10 cellular contexts compared by ENCODE assay signal in the genomic region with DNA sequence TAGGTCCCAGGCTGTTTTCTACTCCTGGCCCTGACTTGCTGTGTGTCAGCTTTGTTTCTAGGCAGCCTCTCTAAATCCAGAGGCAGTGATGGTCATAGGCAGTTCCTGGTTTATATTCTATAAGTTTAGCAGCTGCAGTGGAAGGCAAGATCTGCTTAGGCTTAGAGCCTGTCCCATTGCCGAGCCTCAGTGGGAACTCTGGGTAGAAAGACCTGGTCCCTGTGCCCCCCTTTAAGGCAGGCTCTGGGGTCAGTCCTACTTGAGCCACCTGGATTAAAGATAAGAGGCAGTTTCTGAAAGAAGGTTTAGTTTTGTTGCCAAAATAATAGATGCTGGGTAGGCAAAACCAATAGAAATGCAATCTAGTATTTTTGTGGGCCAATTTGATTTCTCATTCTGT. TPM values are rescaled to one million over a fixed set of nuclear protein-coding genes. Genes with fewer than 3 reads are reported as not detected.
DNase-seq lines count a peak whose midpoint lies in the region; ATAC-seq and TF ChIP-seq lines count a peak whose summit lies in the region.
"Had no signal": no experiment of that assay in that cellular context is flagged by ENCODE, and none has a peak within 500 bp of the region (broad histone marks: within the 10 kb centered on the region; RNA-seq: fewer than 3 reads in every experiment).

No MANE protein-coding gene starts in this region.

- no peak for TF ChIP-seq CTCF in CD8-positive, alpha-beta T cell (IDR thresholded peaks at IDR 0.05)
- no peak for TF ChIP-seq CTCF in RWPE2 (IDR thresholded peaks at IDR 0.05; ENCODE audit: poor library complexity, severe bottlenecking)

- no peak overlapping the region for H3K4me3 Mint-ChIP-seq in CD8-positive, alpha-beta T cell
- no peak overlapping the region for H3K4me3 Mint-ChIP-seq in stimulated activated naive B cell treated with anti-CD40 and anti-IgM and Interleukin-4, amounts not matched to agents 10 μg/mL and 1 μg/mL and 100 μg/mL, for 72 hours

- peaks cover 17% of the 10 kb centered on the region for H3K4me1 ChIP-seq in CD8-positive, alpha-beta T cell (ENCODE audit: insufficient read depth, low read length)
- peaks cover 21% of the 10 kb centered on the region for H3K4me1 ChIP-seq in RWPE2 (ENCODE audit: insufficient read depth, poor library complexity, severe bottlenecking)
- H3K4me1 ChIP-seq in effector memory CD4-positive, alpha-beta T cell (ENCODE audit: control insufficient read depth, insufficient read depth, low read length, poor library complexity, severe bottlenecking), result peaks cover 7% of the 10 kb centered on the region
- no peaks in the 10 kb centered on the region for H3K4me1 ChIP-seq in neuronal stem cell (ENCODE audit: control insufficient read depth in 2 of 2, insufficient read depth in 1 of 2, low read depth in 1 of 2, low read length in 2 of 2)

- no peaks in the 10 kb centered on the region for H3K9me3 ChIP-seq in CD8-positive, alpha-beta T cell (ENCODE audit: low read length)
- H3K9me3 ChIP-seq in RWPE2 (ENCODE audit: severe bottlenecking), result no peaks in the 10 kb centered on the region
- no peaks in the 10 kb centered on the region for H3K9me3 ChIP-seq in effector memory CD4-positive, alpha-beta T cell (ENCODE audit: control insufficient read depth, low read length)
- no peaks in the 10 kb centered on the region for H3K9me3 ChIP-seq in neuronal stem cell (replicated peaks in 1 of 2; ENCODE audit: control insufficient read depth in 2 of 2, insufficient read depth in 1 of 2, low read depth in 1 of 2, low read length in 2 of 2)

- H3K27ac ChIP-seq in CD8-positive, alpha-beta T cell (ENCODE audit: low read depth, low read length), result no peak overlapping the region
- peak overlapping the region; percentile 58 for H3K27ac ChIP-seq in RWPE2 (ENCODE audit: poor library complexity, severe bottlenecking)
- H3K27ac ChIP-seq in effector memory CD4-positive, alpha-beta T cell (ENCODE audit: insufficient read depth, low read length, poor library complexity, severe bottlenecking), result peak overlapping the region; percentile 36
- H3K27ac ChIP-seq in neuronal stem cell (replicated peaks; ENCODE audit: low read length), result no peak overlapping the region

- intact Hi-C loops in CD8-positive, alpha-beta T cell (cut with DNase I, micrococcal nuclease), result loop anchor here (1.0 to 5.0 kb wide), 4 partner anchors 13 to 146 kb away; a partner anchor contains a TSS

- POLR2A ChIA-PET in CD8-positive, alpha-beta T cell (lab: Charles Lee), result interaction anchor here (0.6 to 1.9 kb wide), 3 partner anchors 14 to 101 kb away, joined by 3 to 13 read pairs (median 3); a partner anchor contains a TSS

- no peak overlapping the region for H3K4me2 ChIP-seq in neuronal stem cell (ENCODE audit: insufficient read depth, low read length, poor library complexity, severe bottlenecking)

- no peak for ATAC-seq in CD8-positive, alpha-beta T cell
- ATAC-seq in RWPE2 (ENCODE audit: low read depth) (no peak), GM21528 (IDR thresholded peaks at IDR 0.05; ENCODE audit: low FRiP score, unreplicated experiment) (no peak), HG03432 (IDR thresholded peaks at IDR 0.05; ENCODE audit: unreplicated experiment) (no peak)
- ATAC-seq in stimulated activated naive B cell treated with anti-CD40 and anti-IgM and Interleukin-4, amounts not matched to agents 10 μg/mL and 1 μg/mL and 100 μg/mL, for 72 hours (replicated peaks), result no peak

- H3K27me3 ChIP-seq in CD8-positive, alpha-beta T cell (ENCODE audit: insufficient read depth, low read length), result no peaks in the 10 kb centered on the region
- H3K27me3 ChIP-seq in RWPE2 (ENCODE audit: insufficient read depth, poor library complexity, severe bottlenecking) (no peaks in the 10 kb centered on the region), neuronal stem cell (ENCODE audit: control insufficient read depth in 3 of 3, insufficient read depth in 3 of 3, low read depth in 1 of 3, low read length in 3 of 3) (no peaks in the 10 kb centered on the region)
- H3K27me3 ChIP-seq in effector memory CD4-positive, alpha-beta T cell (replicated peaks; ENCODE audit: control insufficient read depth, insufficient read depth, low read length, poor library complexity, severe bottlenecking), result no peaks in the 10 kb centered on the region

- no peak for DNase-seq in CD8-positive, alpha-beta T cell
- DNase-seq in RWPE2 (ENCODE audit: low spot score) (no peak), neuronal stem cell (ENCODE audit: low spot score) (no peak), SK-N-DZ (ENCODE audit: low spot score) (no peak)
- no peak for DNase-seq in effector memory CD4-positive, alpha-beta T cell
- DNase-seq in stimulated activated naive B cell treated with anti-CD40 and anti-IgM and Interleukin-4, amounts not matched to agents 10 μg/mL and 1 μg/mL and 100 μg/mL, for 72 hours, result no peak
- DNase-seq: activated T-cell treated with anti-CD3 and anti-CD28 coated beads, Interleukin-2, amount 50 U/mL, for 1 hour; NCI-H510A treated with DMSO at 0.1 percent for 48 hours had no signal

- H4K91ac ChIP-seq in neuronal stem cell (ENCODE audit: low read depth, low read length, poor library complexity), result no peak overlapping the region

- H3K79me1 ChIP-seq in neuronal stem cell (ENCODE audit: low read depth, low read length), result no peaks in the 10 kb centered on the region

- H3K4me3 ChIP-seq in CD8-positive, alpha-beta T cell (ENCODE audit: low read depth, low read length), result no peak overlapping the region
- H3K4me3 ChIP-seq in RWPE2 (ENCODE audit: severe bottlenecking) (no peak overlapping the region), neuronal stem cell (ENCODE audit: low read length in 2 of 2) (no peak overlapping the region)
- H3K4me3 ChIP-seq in effector memory CD4-positive, alpha-beta T cell (ENCODE audit: insufficient read depth, low read depth, low read length, poor library complexity, severe bottlenecking), result no peak overlapping the region

- no peak overlapping the region for H2AK5ac ChIP-seq in neuronal stem cell (ENCODE audit: low read depth, low read length)

- no peak overlapping the region for H2BK5ac ChIP-seq in neuronal stem cell (ENCODE audit: low read length)

- H2AFZ ChIP-seq in neuronal stem cell (ENCODE audit: low read length), result peak overlapping the region; percentile 70

- H2BK12ac ChIP-seq in neuronal stem cell (ENCODE audit: low read length), result no peak overlapping the region

- no peak overlapping the region for H4K8ac ChIP-seq in neuronal stem cell (ENCODE audit: low read depth, low read length)

- H2BK15ac ChIP-seq in neuronal stem cell (ENCODE audit: low read length), result no peak overlapping the region

- H3K36me3 ChIP-seq in CD8-positive, alpha-beta T cell (ENCODE audit: insufficient read depth, low read length), result peaks cover 15% of the 10 kb centered on the region
- H3K36me3 ChIP-seq in RWPE2 (ENCODE audit: low read depth), result peaks cover 50% of the 10 kb centered on the region
- peaks cover 36% of the 10 kb centered on the region for H3K36me3 ChIP-seq in effector memory CD4-positive, alpha-beta T cell (ENCODE audit: control insufficient read depth, insufficient read depth, low read length)
- H3K36me3 ChIP-seq in neuronal stem cell (replicated peaks in 1 of 2; ENCODE audit: control insufficient read depth in 2 of 2, insufficient read depth in 2 of 2, low read length in 2 of 2), result peaks cover 14 to 31% of the 10 kb centered on the region in 2 donors

- peaks cover 65% of the 10 kb centered on the region for H3K36me3 Mint-ChIP-seq in CD8-positive, alpha-beta T cell
- peaks cover 44 to 46% of the 10 kb centered on the region in 2 donors for H3K36me3 Mint-ChIP-seq in stimulated activated naive B cell treated with anti-CD40 and anti-IgM and Interleukin-4, amounts not matched to agents 10 μg/mL and 1 μg/mL and 100 μg/mL, for 72 hours

- WGBS in neuronal stem cell (ENCODE audit: extremely low coverage in 2 of 2, insufficient read length in 2 of 2, insufficient replicate concordance in 1 of 2), 2 donors, result no CpG with 5 or more reads among the region's 1 CpG

- peak overlapping the region; percentile 86 for H3K27ac Mint-ChIP-seq in CD8-positive, alpha-beta T cell
- no peak overlapping the region for H3K27ac Mint-ChIP-seq in stimulated activated naive B cell treated with anti-CD40 and anti-IgM and Interleukin-4, amounts not matched to agents 10 μg/mL and 1 μg/mL and 100 μg/mL, for 72 hours

- H2BK120ac ChIP-seq in neuronal stem cell (ENCODE audit: low read depth, low read length), result no peak overlapping the region

- H3K27me3 Mint-ChIP-seq in CD8-positive, alpha-beta T cell (ENCODE audit: low read depth), result no peaks in the 10 kb centered on the region
- H3K27me3 Mint-ChIP-seq in stimulated activated naive B cell treated with anti-CD40 and anti-IgM and Interleukin-4, amounts not matched to agents 10 μg/mL and 1 μg/mL and 100 μg/mL, for 72 hours, result no peaks in the 10 kb centered on the region

- no peak overlapping the region for H3K14ac ChIP-seq in neuronal stem cell (ENCODE audit: low read length)

- H3K9me3 Mint-ChIP-seq in CD8-positive, alpha-beta T cell, result no peaks in the 10 kb centered on the region
- H3K9me3 Mint-ChIP-seq in stimulated activated naive B cell treated with anti-CD40 and anti-IgM and Interleukin-4, amounts not matched to agents 10 μg/mL and 1 μg/mL and 100 μg/mL, for 72 hours, result no peaks in the 10 kb centered on the region

- H3K4ac ChIP-seq in neuronal stem cell (ENCODE audit: low read length), result no peak overlapping the region

- no peak overlapping the region for H3K23ac ChIP-seq in neuronal stem cell (ENCODE audit: low read depth, low read length, poor library complexity)

- H3K9ac ChIP-seq in neuronal stem cell (ENCODE audit: low read depth, low read length, poor library complexity), result no peak overlapping the region

- H3K4me1 Mint-ChIP-seq in CD8-positive, alpha-beta T cell (ENCODE audit: low read depth), result peaks cover 26% of the 10 kb centered on the region
- peaks cover 12 to 16% of the 10 kb centered on the region in 2 donors for H3K4me1 Mint-ChIP-seq in stimulated activated naive B cell treated with anti-CD40 and anti-IgM and Interleukin-4, amounts not matched to agents 10 μg/mL and 1 μg/mL and 100 μg/mL, for 72 hours

- CTCF ChIA-PET in CD8-positive, alpha-beta T cell (lab: Charles Lee), result interaction anchor here (0.6 to 1.9 kb wide), 9 partner anchors 9 to 125 kb away, joined by 3 to 21 read pairs (median 3); a partner anchor contains a TSS

- H3K18ac ChIP-seq in neuronal stem cell (ENCODE audit: low read length), result no peak overlapping the region

RNA-seq across cellular contexts. Expression of a gene that starts 13.6 kb away (rescaled TPM):
- 10 to 100 TPM; 16.0 to 18.2 TPM for total RNA-seq in CD8-positive, alpha-beta T cell
- 31.4 TPM for polyA plus RNA-seq in neuronal stem cell (2013, experiment 1 of 2)
- 31.0 TPM for polyA plus RNA-seq in neuronal stem cell (2013, experiment 2 of 2)
- polyA plus RNA-seq in SK-N-DZ (2014; cell fraction: cytosol; rRNA removed), result 49.1 and 55.1 TPM in 2 replicates
- polyA plus RNA-seq in SK-N-DZ (2014; cell fraction: nucleus; rRNA removed), result 30.7 and 32.3 TPM in 2 replicates

Comparison
In these comparisons a context has a peak if more than half of its experiments do, and no peak if none do; other contexts are left out.
1. H3K27ac ChIP-seq: peak in RWPE2 (single experiment) and effector memory CD4-positive, alpha-beta T cell (single experiment); none in CD8-positive, alpha-beta T cell (single experiment) and neuronal stem cell (single experiment).